ENCODE assay signal across 1 cellular context in genomic region chr2:98634406-98635092, GRCh38.
TF ChIP-seq lines count a peak whose summit lies in the region.

No MANE protein-coding gene starts in this region.

TF ChIP-seq in IMR-90, 13 proteins besides CTCF, POLR2A, EP300 and RAD21 (continued from another document):
- TF ChIP-seq USF2 (IDR thresholded peaks at IDR 0.05; ENCODE audit: low read depth, low read length) (no peak), RFX5 (IDR thresholded peaks at IDR 0.05; ENCODE audit: low read depth, low read length) (no peak), MXI1 (IDR thresholded peaks at IDR 0.05; ENCODE audit: borderline replicate concordance, low read depth, low read length) (no peak)
